ENCODE assay signal across 15 cellular contexts in genomic region chr13:71632721-71633120, GRCh38.
DNase-seq lines count a peak whose midpoint lies in the region; TF ChIP-seq lines count a peak whose summit lies in the region.
"Had no signal": no experiment of that assay in that cellular context is flagged by ENCODE, and none has a peak within 500 bp of the region (broad histone marks: within the 10 kb centered on the region; RNA-seq: fewer than 3 reads in every experiment).

No MANE protein-coding gene starts in this region.

- intact Hi-C loops in A673 (cut with micrococcal nuclease; ENCODE audit: unreplicated experiment), result no loop called here

- H3K4me1 Mint-ChIP-seq in mesothelial cell of epicardium, result peaks cover 73% of the 10 kb centered on the region

- no peaks in the 10 kb centered on the region for H3K9me3 ChIP-seq in A673 (ENCODE audit: low read depth, low read length, poor library complexity, severe bottlenecking)
- H3K9me3 ChIP-seq: BE2C, Caco-2 had no signal

- H3K27me3 ChIP-seq in A673 (replicated peaks; ENCODE audit: insufficient read depth, low read depth, low read length, poor library complexity), result no peaks in the 10 kb centered on the region
- H3K27me3 ChIP-seq: BE2C had no signal

- no peak overlapping the region for H3K4me3 ChIP-seq in A673 (ENCODE audit: low read depth, low read length, poor library complexity, severe bottlenecking)

- H3K27ac ChIP-seq in A673 (ENCODE audit: low read depth, low read length, poor library complexity, severe bottlenecking), result no peak overlapping the region
- H3K27ac ChIP-seq: C4-2B had no signal

- POLR2A ChIA-PET in A673 (lab: Charles Lee; ENCODE audit: low non-redundant PET), result no interaction called here

- H3K9me3 Mint-ChIP-seq in mesothelial cell of epicardium, result no peaks in the 10 kb centered on the region
- H3K9me3 Mint-ChIP-seq: CD8-positive, alpha-beta T cell had no signal

- CTCF ChIA-PET in A673 (lab: Charles Lee), result no interaction called here

- TF ChIP-seq CTCF in A673 (conservative IDR thresholded peaks at IDR 0.05; ENCODE audit: low read depth, low read length), result no peak
- no peak for TF ChIP-seq CTCF in mesothelial cell of epicardium (IDR thresholded peaks at IDR 0.05; ENCODE audit: unreplicated experiment)

- DNase-seq in A673 (ENCODE audit: low spot score) (peak; percentile 22), HCEC 1CT (peak; percentile 3), dermis blood vessel endothelial cell (peak; percentile 82), mesothelial cell of epicardium (ENCODE audit: low spot score in 2 of 2, unreplicated experiment in 2 of 2) (no peak), cerebellum (ENCODE audit: low spot score) (no peak), mesenteric fat pad (ENCODE audit: low spot score) (no peak), iPS-NIHi7 (ENCODE audit: extremely low spot score) (no peak)
- DNase-seq in activated T-cell treated with anti-CD3 and anti-CD28 coated beads, Interleukin-2, amount 50 U/mL, for 48 hours, result no peak
- DNase-seq: BE2C; Caco-2; CD8-positive, alpha-beta T cell; DND-41; GF-D8 had no signal

- no peak overlapping the region for H3K4me3 Mint-ChIP-seq in mesothelial cell of epicardium
- H3K4me3 Mint-ChIP-seq: CD8-positive, alpha-beta T cell; IgD-negative memory B cell had no signal

- peaks cover 32% of the 10 kb centered on the region for H3K4me1 ChIP-seq in A673 (ENCODE audit: insufficient read depth, low read length, poor library complexity, severe bottlenecking)
- H3K4me1 ChIP-seq: Caco-2 had no signal

- no peaks in the 10 kb centered on the region for H3K27me3 Mint-ChIP-seq in mesothelial cell of epicardium (ENCODE audit: low read depth)
- H3K27me3 Mint-ChIP-seq: IgD-negative memory B cell had no signal

- peaks cover 5% of the 10 kb centered on the region for H3K36me3 Mint-ChIP-seq in mesothelial cell of epicardium
- H3K36me3 Mint-ChIP-seq: CD8-positive, alpha-beta T cell; IgD-negative memory B cell had no signal

- H3K36me3 ChIP-seq in A673 (ENCODE audit: insufficient read depth, low read length, poor library complexity, severe bottlenecking), result no peaks in the 10 kb centered on the region
- H3K36me3 ChIP-seq: BE2C had no signal

- H3K27ac Mint-ChIP-seq in mesothelial cell of epicardium, result peak overlapping the region; percentile 88
- H3K27ac Mint-ChIP-seq: CD8-positive, alpha-beta T cell; IgD-negative memory B cell had no signal

- BruUV-seq in A673 (replicated peaks; lab: Mats Ljungman, UMichigan), result no TSS peak

Comparison
In these comparisons a context has a peak if more than half of its experiments do, and no peak if none do; other contexts are left out.
1. DNase-seq: peak in A673 (single experiment), HCEC 1CT (single experiment) and dermis blood vessel endothelial cell (single experiment); none in mesothelial cell of epicardium (0 of 2), activated T-cell treated with anti-CD3 and anti-CD28 coated beads, Interleukin-2, amount 50 U/mL, for 48 hours (0 of 2), cerebellum (single experiment), mesenteric fat pad (single experiment) and iPS-NIHi7 (single experiment).